Comparison of ENCODE assay signal across 23 cellular contexts in the genomic region with DNA sequence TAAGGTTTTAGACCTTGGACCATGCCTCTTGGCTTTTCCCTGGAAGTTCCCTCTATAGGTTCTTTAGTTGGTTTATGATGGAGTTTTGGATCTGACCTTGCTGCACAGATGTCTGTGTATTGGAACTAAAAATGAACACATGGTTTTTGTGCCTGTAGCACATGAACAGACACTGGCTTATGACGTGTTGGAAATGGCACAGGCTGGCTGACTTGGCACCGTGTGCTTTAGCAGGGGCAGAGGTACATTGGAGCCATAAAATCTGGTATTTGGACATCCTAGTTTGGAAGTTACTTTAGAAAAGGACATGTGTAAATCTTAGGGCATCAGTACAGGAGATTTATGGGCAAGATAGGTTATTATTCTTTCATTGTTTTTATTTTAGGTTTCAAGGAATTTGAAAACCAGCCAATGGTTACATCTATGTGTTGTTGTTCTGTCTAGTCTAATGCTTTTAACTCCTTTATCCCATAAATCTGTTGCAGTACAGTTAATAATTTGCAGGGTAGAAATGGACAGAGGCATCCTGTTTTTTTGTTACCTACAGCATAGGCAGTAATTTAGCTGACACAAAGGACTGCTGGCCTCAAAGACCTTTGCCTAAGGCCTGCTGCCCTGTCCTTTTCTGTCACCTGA. TPM values are rescaled to one million over a fixed set of nuclear protein-coding genes. Genes with fewer than 3 reads are reported as not detected.
DNase-seq lines count a peak whose midpoint lies in the region; ATAC-seq, FAIRE-seq and TF ChIP-seq lines count a peak whose summit lies in the region.
"Had no signal": no experiment of that assay in that cellular context is flagged by ENCODE, and none has a peak within 500 bp of the region (broad histone marks: within the 10 kb centered on the region; RNA-seq: fewer than 3 reads in every experiment).

No MANE protein-coding gene starts in this region.

- in situ Hi-C loops in HepG2 (cut with HindIII; ENCODE audit: extremely low pct_ligation_motif_present, low pct_unique_long_range_greater_than_20kb) (no loop called here), GM13976 (cut with MboI; ENCODE audit: low sequenced_read_pairs, unreplicated experiment) (no loop called here)

- TF ChIP-seq EP300 in HepG2 (IDR thresholded peaks at IDR 0.05; ENCODE audit: low read depth in 2 of 2, low read length in 2 of 2), result no peak
- no peak for TF ChIP-seq EP300 in HepG2 (CRISPR knock-in tag; IDR thresholded peaks at IDR 0.05; ENCODE audit: borderline replicate concordance)

- H3K27me3 ChIP-seq in HepG2 (ENCODE audit: control insufficient read depth in 1 of 2, insufficient read depth in 2 of 2, low read length in 2 of 2) (no peaks in the 10 kb centered on the region; a peak in 1 of 5 replicates), stomach smooth muscle (ENCODE audit: control insufficient read depth in 1 of 2, insufficient read depth in 2 of 2, low read length in 2 of 2) (no peaks in the 10 kb centered on the region)
- H3K27me3 ChIP-seq: BLaER1, thyroid gland had no signal

- H3K27ac ChIP-seq in HepG2 (ENCODE audit: extremely low read length, insufficient read depth, low read length), result peak overlapping the region; percentile 63
- H3K27ac ChIP-seq in stomach smooth muscle (ENCODE audit: low read length), result peak overlapping the region; percentile 42
- H3K27ac ChIP-seq: BLaER1, HL-60, KMS-11 had no signal

- H3K9me3 Mint-ChIP-seq in brain, result no peaks in the 10 kb centered on the region
- H3K9me3 Mint-ChIP-seq in CD14-positive monocyte, result no peaks in the 10 kb centered on the region
- H3K9me3 Mint-ChIP-seq: activated CD4-positive, alpha-beta T cell treated with anti-CD3 and anti-CD28 coated beads, Interleukin-2, amount 10 ng/mL, durations not matched to agents 24 days and 14 days; activated naive CD8-positive, alpha-beta T cell treated with anti-CD3 and anti-CD28 coated beads, Interleukin-2, amount 50 U/mL, for 24 hours had no signal

- H3K4me2 ChIP-seq in HepG2 (ENCODE audit: low read depth, low read length), result peak overlapping the region; percentile 67
- H3K4me2 ChIP-seq: BLaER1, KMS-11 had no signal

- H3K36me3 ChIP-seq in HepG2 (replicated peaks in 1 of 2; ENCODE audit: control insufficient read depth in 1 of 2, insufficient read depth in 2 of 2, low read length in 2 of 2) (peaks cover 2 to 10% of the 10 kb centered on the region in 2 experiments; a peak in 3 of 5 replicates), stomach smooth muscle (ENCODE audit: control insufficient read depth in 2 of 2, insufficient read depth in 2 of 2, low read length in 2 of 2) (no peaks in the 10 kb centered on the region)
- H3K36me3 ChIP-seq: thyroid gland had no signal

- TF ChIP-seq CTCF in LNCaP clone FGC (IDR thresholded peaks at IDR 0.05; ENCODE audit: control insufficient read depth, extremely low read depth, insufficient read depth) (no peak), brain (conservative IDR thresholded peaks at IDR 0.05) (no peak), HepG2 (CRISPR knock-in tag; IDR thresholded peaks at IDR 0.05) (no peak), lower leg skin (IDR thresholded peaks at IDR 0.05) (no peak), CD14-positive monocyte (IDR thresholded peaks at IDR 0.05) (no peak), GM13976 (IDR thresholded peaks at IDR 0.05; ENCODE audit: borderline replicate concordance, control extremely low read depth, extremely low read depth, insufficient read depth, missing control alignments) (no peak)

- H2AFZ ChIP-seq in HepG2 (ENCODE audit: low read length), result no peak overlapping the region

- intact Hi-C loops in HepG2 (cut with micrococcal nuclease; ENCODE audit: unreplicated experiment), result no loop called here
- intact Hi-C loops in lower leg skin (cut with DNase I; ENCODE audit: low total_unique reads), result no loop called here
- intact Hi-C loops in CD14-positive monocyte (cut with micrococcal nuclease), result no loop called here

- no peak for TF ChIP-seq RAD21 in HepG2 (CRISPR knock-in tag; IDR thresholded peaks at IDR 0.05)

- H3K4me3 Mint-ChIP-seq in brain, result peak overlapping the region; percentile 16 to 83 (median 64)
- no peak overlapping the region for H3K4me3 Mint-ChIP-seq in CD14-positive monocyte
- H3K4me3 Mint-ChIP-seq: activated CD4-positive, alpha-beta T cell treated with anti-CD3 and anti-CD28 coated beads, Interleukin-2, amount 10 ng/mL, durations not matched to agents 24 days and 14 days; activated naive CD8-positive, alpha-beta T cell treated with anti-CD3 and anti-CD28 coated beads, Interleukin-2, amount 50 U/mL, for 24 hours had no signal

- no peaks in the 10 kb centered on the region for H3K9me3 ChIP-seq in HepG2 (ENCODE audit: low read length)
- H3K9me3 ChIP-seq in stomach smooth muscle (ENCODE audit: control insufficient read depth in 2 of 2, low read length in 2 of 2), result no peaks in the 10 kb centered on the region
- H3K9me3 ChIP-seq: BLaER1, thyroid gland had no signal

- H3K4me1 ChIP-seq in HepG2 (ENCODE audit: insufficient read depth, low read length) (peaks cover 72% of the 10 kb centered on the region), stomach smooth muscle (ENCODE audit: control insufficient read depth, insufficient read depth, low read length) (peaks cover 31% of the 10 kb centered on the region)

- DNase-seq in LNCaP clone FGC (ENCODE audit: low read depth), result peak; percentile 87
- no peak for DNase-seq in HepG2 (ENCODE audit: low spot score)
- DNase-seq in lower leg skin (ENCODE audit: low spot score in 2 of 2), result no peak
- DNase-seq in CD14-positive monocyte (ENCODE audit: low spot score), result no peak
- DNase-seq in GM13976 (ENCODE audit: low spot score), result no peak
- DNase-seq: activated CD4-positive, alpha-beta T cell treated with anti-CD3 and anti-CD28 coated beads, Interleukin-2, amount 10 ng/mL, durations not matched to agents 24 days and 14 days; activated naive CD8-positive, alpha-beta T cell treated with anti-CD3 and anti-CD28 coated beads, Interleukin-2, amount 50 U/mL, for 24 hours; activated T-cell treated with anti-CD3 and anti-CD28 coated beads, Interleukin-2, amount 50 U/mL, for 48 hours; DMS79 treated with DMSO at 0.1 percent for 48 hours; NCI-H2081; nucleus accumbens; stimulated activated CD4-positive, alpha-beta T cell treated with anti-CD3 and anti-CD28 coated beads, Interleukin-15, amount 100 ng/mL, for 24 hours; T1000; thyroid gland had no signal

- POLR2A ChIA-PET in HepG2 (lab: Yijun Ruan, JAX), result interaction anchor here (1.4 to 2.6 kb wide), 3 partner anchors 8 to 58 kb away, joined by 4 to 15 read pairs (median 12); no protein-coding TSS in a partner anchor

- FAIRE-seq in HepG2 (lab: Jason Lieb, UNC), result no peak
- FAIRE-seq: colon had no signal

- H3K27me3 Mint-ChIP-seq in brain (peaks cover 2% of the 10 kb centered on the region), CD14-positive monocyte (ENCODE audit: low read depth in 3 of 3) (peaks cover 0 to 3% (median 0%) of the 10 kb centered on the region in 3 donors)
- H3K27me3 Mint-ChIP-seq: activated CD4-positive, alpha-beta T cell treated with anti-CD3 and anti-CD28 coated beads, Interleukin-2, amount 10 ng/mL, durations not matched to agents 24 days and 14 days; activated naive CD8-positive, alpha-beta T cell treated with anti-CD3 and anti-CD28 coated beads, Interleukin-2, amount 50 U/mL, for 24 hours had no signal

- H3K9ac ChIP-seq in HepG2 (ENCODE audit: insufficient read depth, low read depth, low read length) (no peak overlapping the region), stomach smooth muscle (ENCODE audit: low read length in 2 of 2) (no peak overlapping the region)
- H3K9ac ChIP-seq: BLaER1, KMS-11 had no signal

- BruUV-seq in HepG2 (replicated peaks; lab: Mats Ljungman, UMichigan), result no TSS peak

- H3K4me3 ChIP-seq in LNCaP clone FGC (ENCODE audit: low read depth, low read length) (no peak overlapping the region), HepG2 (replicated peaks in 1 of 3; ENCODE audit: insufficient read depth in 1 of 3, low read depth in 2 of 3, low read length in 3 of 3) (peak overlapping the region in 2 of 3 experiments; percentile 26 to 36; a peak in 2 of 6 replicates), stomach smooth muscle (ENCODE audit: low read length in 2 of 2) (no peak overlapping the region), lower leg skin (ENCODE audit: low read depth, poor library complexity, severe bottlenecking) (no peak overlapping the region)
- H3K4me3 ChIP-seq: BLaER1, thyroid gland had no signal

- H4K20me1 ChIP-seq in HepG2 (ENCODE audit: insufficient read depth, low read length), result peaks cover 17% of the 10 kb centered on the region; the same call in 1 of the 2 replicates

- H3K79me2 ChIP-seq in HepG2 (ENCODE audit: insufficient read depth, low read length), result peaks cover 85% of the 10 kb centered on the region

- WGBS in HepG2 (ENCODE audit: low lambda C conversion rate), result 66% methylated on average over 2 of the region's 2 CpGs
- WGBS in lower leg skin, 2 donors, result 14 to 20% methylated on average over 2 of the region's 2 CpGs

- no peaks in the 10 kb centered on the region for H3K36me3 Mint-ChIP-seq in brain
- H3K36me3 Mint-ChIP-seq in CD14-positive monocyte, result peaks cover 12 to 15% of the 10 kb centered on the region in 2 donors

- CTCF ChIA-PET in HepG2 (lab: Yijun Ruan, JAX; ENCODE audit: low intra/inter-chr PET ratio, low total read pairs), result no interaction called here

- no peak for TF ChIP-seq POLR2A in HepG2 (IDR thresholded peaks at IDR 0.05; ENCODE audit: insufficient read depth in 1 of 2, low read depth in 2 of 2, low read length in 2 of 2)
- no peak for TF ChIP-seq POLR2A in lower leg skin (IDR thresholded peaks at IDR 0.05)

- peak; percentile 33; the same call in 1 of the 3 replicates for ATAC-seq in HepG2
- ATAC-seq in GM19452 (IDR thresholded peaks at IDR 0.05; ENCODE audit: unreplicated experiment), result no peak
- ATAC-seq: activated naive CD8-positive, alpha-beta T cell treated with anti-CD3 and anti-CD28 coated beads, Interleukin-2, amount 50 U/mL, for 24 hours; esophagus mucosa; HCT116 had no signal

- peaks cover 80% of the 10 kb centered on the region for H3K4me1 Mint-ChIP-seq in brain
- H3K4me1 Mint-ChIP-seq in CD14-positive monocyte, result peaks cover 31% of the 10 kb centered on the region

- H3K27ac Mint-ChIP-seq in brain (peak overlapping the region; percentile 42 to 98 (median 71)), CD14-positive monocyte (peak overlapping the region in 1 of 7 donors; percentile 43)
- H3K27ac Mint-ChIP-seq: activated CD4-positive, alpha-beta T cell treated with anti-CD3 and anti-CD28 coated beads, Interleukin-2, amount 10 ng/mL, durations not matched to agents 24 days and 14 days; activated naive CD8-positive, alpha-beta T cell treated with anti-CD3 and anti-CD28 coated beads, Interleukin-2, amount 50 U/mL, for 24 hours had no signal

RNA-seq across cellular contexts. Expression of a gene that starts 6.0 kb away (rescaled TPM):
- 35.3 TPM for polyA plus RNA-seq in brain (ENCODE audit: insufficient read depth, low read depth, low replicate concordance)
- 24.0 and 24.2 TPM in 2 replicates for total RNA-seq in HepG2 (2016; rRNA removed; fragmentation: Illumina TruSeq; extraction: Trizol)
- 19.2 and 21.2 TPM in 2 replicates for total RNA-seq in HepG2 (2016; cell fraction: cytosol; rRNA removed; fragmentation: Illumina TruSeq; extraction: Trizol; ENCODE audit: low read depth)
- 20.1 and 23.6 TPM in 2 replicates for total RNA-seq in HepG2 (2016; cell fraction: insoluble cytoplasmic fraction; rRNA removed; fragmentation: Illumina TruSeq; extraction: Trizol)
- total RNA-seq in HepG2 (2016; cell fraction: membrane; rRNA removed; fragmentation: Illumina TruSeq; extraction: Trizol), result 13.4 and 14.5 TPM in 2 replicates
- 17.8 and 25.0 TPM in 2 replicates for total RNA-seq in HepG2 (2016; cell fraction: nucleus; rRNA removed; fragmentation: Illumina TruSeq; extraction: Trizol)
- 17.8 and 19.2 TPM in 2 replicates for polyA plus RNA-seq in HepG2 (2011; rRNA removed)
- polyA plus RNA-seq in HepG2 (2011; cell fraction: cytosol; rRNA removed), result 11.8 and 11.9 TPM in 2 replicates
- polyA plus RNA-seq in HepG2 (2011; cell fraction: nucleus; rRNA removed), result 26.2 and 27.3 TPM in 2 replicates
- 18.6 and 19.8 TPM in 2 replicates for polyA plus RNA-seq in HepG2 (2012)
- polyA plus RNA-seq in HepG2 (2016; cell fraction: cytosol; fragmentation: Illumina TruSeq; extraction: Trizol; ENCODE audit: low read depth), result 2.0 and 3.0 TPM in 2 replicates
- polyA plus RNA-seq in HepG2 (2016; cell fraction: insoluble cytoplasmic fraction; fragmentation: Illumina TruSeq; extraction: Trizol; ENCODE audit: low read depth), result 11.1 and 12.4 TPM in 2 replicates
- 4.1 and 5.3 TPM in 2 replicates for polyA plus RNA-seq in HepG2 (2016; cell fraction: membrane; fragmentation: Illumina TruSeq; extraction: Trizol; ENCODE audit: low read depth)
- 26.3 and 28.1 TPM in 2 replicates for polyA plus RNA-seq in HepG2 (2016; cell fraction: nucleus; fragmentation: Illumina TruSeq; extraction: Trizol; ENCODE audit: insufficient read depth, low read depth)
- polyA minus RNA-seq in HepG2 (2011; rRNA and poly(A)+ RNA removed; ENCODE audit: low replicate concordance), result 39.7 and 48.1 TPM in 2 replicates
- polyA minus RNA-seq in HepG2 (2011; cell fraction: cytosol; rRNA and poly(A)+ RNA removed), result 14.7 and 15.5 TPM in 2 replicates
- 24.3 and 29.0 TPM in 2 replicates for polyA minus RNA-seq in HepG2 (2011; cell fraction: nucleus; rRNA and poly(A)+ RNA removed)
- total RNA-seq in lower leg skin, result 10 to 100 TPM; 14.5 to 19.9 (median 19.3) TPM
- polyA plus RNA-seq in CD14-positive monocyte, result under 1 TPM; 0.14 to 0.15 TPM

RNA-seq across cellular contexts. Expression of a gene that starts 13.8 kb away (rescaled TPM):
- polyA plus RNA-seq in brain (ENCODE audit: insufficient read depth, low read depth, low replicate concordance) (1.2 TPM), HepG2 (2011; rRNA removed) (0.03 and 0.08 TPM in 2 replicates), CD14-positive monocyte (not detected)
- total RNA-seq in HepG2 (2016; rRNA removed; fragmentation: Illumina TruSeq; extraction: Trizol) (0.07 TPM in 1 of 2 replicates, not detected in the other), lower leg skin (under 1 TPM in 1 of 4 donors, not detected in 3; 0.25 TPM)
- not detected in 2 replicates for total RNA-seq in HepG2 (2016; cell fraction: cytosol; rRNA removed; fragmentation: Illumina TruSeq; extraction: Trizol; ENCODE audit: low read depth)
- total RNA-seq in HepG2 (2016; cell fraction: insoluble cytoplasmic fraction; rRNA removed; fragmentation: Illumina TruSeq; extraction: Trizol), result 0.02 TPM in 1 of 2 replicates, not detected in the other
- not detected in 2 replicates for total RNA-seq in HepG2 (2016; cell fraction: membrane; rRNA removed; fragmentation: Illumina TruSeq; extraction: Trizol)
- total RNA-seq in HepG2 (2016; cell fraction: nucleus; rRNA removed; fragmentation: Illumina TruSeq; extraction: Trizol), result 0.13 TPM in 1 of 2 replicates, not detected in the other
- 0.01 and 0.04 TPM in 2 replicates for polyA plus RNA-seq in HepG2 (2011; cell fraction: cytosol; rRNA removed)
- 0.14 and 0.16 TPM in 2 replicates for polyA plus RNA-seq in HepG2 (2011; cell fraction: nucleus; rRNA removed)
- 0.04 and 0.08 TPM in 2 replicates for polyA plus RNA-seq in HepG2 (2012)
- not detected in 2 replicates for polyA plus RNA-seq in HepG2 (2016; cell fraction: cytosol; fragmentation: Illumina TruSeq; extraction: Trizol; ENCODE audit: low read depth)
- not detected in 2 replicates for polyA plus RNA-seq in HepG2 (2016; cell fraction: insoluble cytoplasmic fraction; fragmentation: Illumina TruSeq; extraction: Trizol; ENCODE audit: low read depth)
- not detected in 2 replicates for polyA plus RNA-seq in HepG2 (2016; cell fraction: membrane; fragmentation: Illumina TruSeq; extraction: Trizol; ENCODE audit: low read depth)
- polyA plus RNA-seq in HepG2 (2016; cell fraction: nucleus; fragmentation: Illumina TruSeq; extraction: Trizol; ENCODE audit: insufficient read depth, low read depth), result 0.09 TPM in 1 of 2 replicates, not detected in the other
- 0.05 and 0.06 TPM in 2 replicates for polyA minus RNA-seq in HepG2 (2011; rRNA and poly(A)+ RNA removed; ENCODE audit: low replicate concordance)
- 0.10 TPM in 1 of 2 replicates, not detected in the other for polyA minus RNA-seq in HepG2 (2011; cell fraction: cytosol; rRNA and poly(A)+ RNA removed)
- polyA minus RNA-seq in HepG2 (2011; cell fraction: nucleus; rRNA and poly(A)+ RNA removed), result 0.12 TPM in 1 of 2 replicates, not detected in the other
- total RNA-seq: activated CD4-positive, alpha-beta T cell treated with anti-CD3 and anti-CD28 coated beads, Interleukin-2, amount 10 ng/mL, durations not matched to agents 24 days and 14 days; esophagus mucosa had no signal

Comparison
In these comparisons a context has a peak if more than half of its experiments do, and no peak if none do; other contexts are left out.
1. H3K4me3 ChIP-seq: peak in HepG2 (2 of 3); none in LNCaP clone FGC (single experiment), stomach smooth muscle (0 of 2) and lower leg skin (single experiment).
2. H3K4me3 Mint-ChIP-seq: peak in brain (5 of 5); none in CD14-positive monocyte (0 of 2).